8 cellular contexts compared by ENCODE assay signal in the genomic region with DNA sequence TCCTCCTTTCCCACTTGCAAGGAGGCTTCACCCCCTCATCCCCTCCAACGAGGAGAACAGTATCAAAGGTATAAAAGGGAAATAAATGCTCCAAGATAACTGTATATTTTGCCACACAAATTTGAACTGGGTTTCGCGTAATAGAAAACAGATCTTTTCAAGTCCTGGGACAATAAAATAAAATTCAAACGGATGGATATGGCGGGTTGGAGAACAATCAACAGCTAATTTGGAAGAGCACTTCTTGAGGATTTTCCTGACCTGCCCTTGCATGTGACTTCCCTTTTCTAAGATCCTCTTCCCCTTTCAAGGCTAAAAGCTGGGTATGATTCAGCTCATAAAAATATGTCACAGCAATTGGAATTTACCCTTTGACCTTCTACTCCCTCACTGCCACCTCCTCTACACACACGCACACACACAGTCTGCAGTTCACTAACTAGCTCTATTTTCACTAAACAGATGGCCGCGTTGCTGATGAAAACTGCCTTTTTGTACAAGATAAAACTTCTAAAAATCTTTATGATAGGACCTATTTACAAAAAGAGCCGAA.
A peak's percentile ranks its signal among the peaks of the same experiment; 100 is the strongest.
DNase-seq lines count a peak whose midpoint lies in the region; ATAC-seq and TF ChIP-seq lines count a peak whose summit lies in the region.

No MANE protein-coding gene starts in this region.

- H3K4me3 Mint-ChIP-seq in endodermal cell: peak overlapping the region; percentile 57
- no peak overlapping the region for H3K4me3 Mint-ChIP-seq in activated T-cell treated with anti-CD3 and anti-CD28 coated beads, Interleukin-2, amount 50 U/mL, for 4 hours

- H3K9me3 ChIP-seq in endodermal cell (ENCODE audit: control insufficient read depth, low read length) (no peaks in the 10 kb centered on the region), muscle layer of duodenum (ENCODE audit: control insufficient read depth in 1 of 2, low read length in 2 of 2) (no peaks in the 10 kb centered on the region)

- H3K36me3 ChIP-seq in endodermal cell (ENCODE audit: control insufficient read depth, insufficient read depth, low read length) (no peaks in the 10 kb centered on the region), muscle layer of duodenum (ENCODE audit: control insufficient read depth in 1 of 2, insufficient read depth in 2 of 2, low read length in 2 of 2) (no peaks in the 10 kb centered on the region)

- no peaks in the 10 kb centered on the region for H3K27me3 ChIP-seq in endodermal cell (ENCODE audit: control insufficient read depth, insufficient read depth, low read length, poor library complexity, severe bottlenecking)
- no peaks in the 10 kb centered on the region for H3K27me3 ChIP-seq in muscle layer of duodenum (ENCODE audit: low read depth, low read length)

- no peaks in the 10 kb centered on the region for H3K9me3 Mint-ChIP-seq in endodermal cell
- H3K9me3 Mint-ChIP-seq in activated T-cell treated with anti-CD3 and anti-CD28 coated beads, Interleukin-2, amount 50 U/mL, for 4 hours: no peaks in the 10 kb centered on the region

- DNase-seq in AG08396 (ENCODE audit: low spot score): peak; percentile 36
- DNase-seq in NCI-H2227 (lab: John Stamatoyannopoulos, UW; ENCODE audit: unreplicated experiment): peak; percentile 62
- DNase-seq in endodermal cell: peak; percentile 45
- no peak for DNase-seq in NCI-H146 treated with DMSO at 0.1 percent for 48 hours (lab: John Stamatoyannopoulos, UW; ENCODE audit: unreplicated experiment)
- DNase-seq in stimulated activated CD4-positive, alpha-beta T cell treated with anti-CD3 and anti-CD28 coated beads, Interleukin-4, amount 100 ng/mL, for 4 hours: no peak
- DNase-seq in activated T-cell treated with anti-CD3 and anti-CD28 coated beads, Interleukin-2, amount 50 U/mL, for 4 hours: no peak
- DNase-seq in globus pallidus (ENCODE audit: low spot score): no peak

- H3K4me3 ChIP-seq in endodermal cell (ENCODE audit: low read length): peak overlapping the region; percentile 72
- peak overlapping the region; percentile 45 to 68 for H3K4me3 ChIP-seq in muscle layer of duodenum (ENCODE audit: low read depth in 1 of 2, low read length in 2 of 2)

- H3K4me1 ChIP-seq in endodermal cell (ENCODE audit: control insufficient read depth, insufficient read depth, low read length) (peaks cover 8% of the 10 kb centered on the region), muscle layer of duodenum (ENCODE audit: control insufficient read depth in 1 of 2, insufficient read depth in 2 of 2, low read length in 2 of 2) (no peaks in the 10 kb centered on the region)

- peak overlapping the region; percentile 86 for H3K27ac Mint-ChIP-seq in endodermal cell

- TF ChIP-seq CTCF in endodermal cell (conservative IDR thresholded peaks at IDR 0.05): no peak

- H3K27ac ChIP-seq in endodermal cell (ENCODE audit: low read depth, low read length): peak overlapping the region; percentile 87
- H3K27ac ChIP-seq in muscle layer of duodenum (ENCODE audit: low read length): peak overlapping the region; percentile 82

- H3K27me3 Mint-ChIP-seq in endodermal cell (ENCODE audit: insufficient read depth): no peaks in the 10 kb centered on the region
- H3K27me3 Mint-ChIP-seq in activated T-cell treated with anti-CD3 and anti-CD28 coated beads, Interleukin-2, amount 50 U/mL, for 4 hours (ENCODE audit: low read depth): no peaks in the 10 kb centered on the region

- 55 to 77% methylated on average over 7 to 8 of the region's 9 CpGs for WGBS in endodermal cell (ENCODE audit: insufficient coverage in 1 of 2, insufficient read length in 1 of 2), 2 experiments

- no peaks in the 10 kb centered on the region for H3K36me3 Mint-ChIP-seq in endodermal cell (ENCODE audit: low read depth)
- H3K36me3 Mint-ChIP-seq in activated T-cell treated with anti-CD3 and anti-CD28 coated beads, Interleukin-2, amount 50 U/mL, for 4 hours (ENCODE audit: insufficient read depth): no peaks in the 10 kb centered on the region

- no peak for ATAC-seq in activated T-cell treated with anti-CD3 and anti-CD28 coated beads, Interleukin-2, amount 50 U/mL, for 4 hours

- H3K4me1 Mint-ChIP-seq in endodermal cell: peaks cover 40% of the 10 kb centered on the region
- H3K4me1 Mint-ChIP-seq in activated T-cell treated with anti-CD3 and anti-CD28 coated beads, Interleukin-2, amount 50 U/mL, for 4 hours (ENCODE audit: low read depth): no peaks in the 10 kb centered on the region

- peak overlapping the region; percentile 67 for H3K9ac ChIP-seq in endodermal cell (ENCODE audit: extremely low read depth, low read length, poor library complexity, severe bottlenecking)

Comparison
In these comparisons a context has a peak if more than half of its experiments do, and no peak if none do; other contexts are left out.
1. DNase-seq: peak in AG08396 (single experiment), NCI-H2227 (single experiment) and endodermal cell (single experiment); none in NCI-H146 treated with DMSO at 0.1 percent for 48 hours (single experiment), stimulated activated CD4-positive, alpha-beta T cell treated with anti-CD3 and anti-CD28 coated beads, Interleukin-4, amount 100 ng/mL, for 4 hours (0 of 2), activated T-cell treated with anti-CD3 and anti-CD28 coated beads, Interleukin-2, amount 50 U/mL, for 4 hours (single experiment) and globus pallidus (single experiment).